ENCODE assay signal across 34 cellular contexts in the genomic region with DNA sequence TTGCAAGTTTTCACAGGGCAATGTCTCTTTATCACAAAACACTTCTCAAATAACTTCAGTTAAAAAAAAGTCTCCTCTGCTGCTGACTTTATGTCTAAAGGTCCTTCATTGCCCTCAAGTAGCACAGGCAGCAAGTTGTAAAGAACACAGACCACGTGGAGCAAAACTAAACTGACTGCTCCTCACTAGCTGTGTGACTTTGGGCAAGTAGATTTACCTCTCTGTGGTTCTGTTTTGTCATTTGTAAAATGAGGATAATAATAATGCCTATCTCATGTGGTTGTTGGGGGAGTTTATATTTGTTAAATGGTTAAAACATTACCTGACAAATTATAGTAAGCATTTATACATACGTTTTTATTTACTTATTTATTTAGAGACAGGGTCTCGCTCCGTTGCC.
"Had no signal": no experiment of that assay in that cellular context is flagged by ENCODE, and none has a peak within 500 bp of the region (broad histone marks: within the 10 kb centered on the region; RNA-seq: fewer than 3 reads in every experiment).

No MANE protein-coding gene starts in this region.

- ATAC-seq: activated CD4-positive, CD25-positive, alpha-beta regulatory T cell treated with anti-CD3 and anti-CD28 coated beads, Interleukin-2, amount 50 U/mL, for 24 hours; activated CD8-positive, alpha-beta T cell treated with anti-CD3 and anti-CD28 coated beads for 36 hours; activated naive CD8-positive, alpha-beta T cell treated with anti-CD3 and anti-CD28 coated beads, Interleukin-2, amount 50 U/mL, for 24 hours; activated T-cell treated with anti-CD3 and anti-CD28 coated beads, Interleukin-2, amount 50 U/mL, for 4 hours; activated T-helper 17 cell treated with anti-CD3 and anti-CD28 coated beads, Interleukin-2, amount 50 U/mL, for 72 hours; body of pancreas; gastroesophageal sphincter; T-helper 17 cell had no signal

- H3K27me3 ChIP-seq: adrenal gland, body of pancreas, breast epithelium, cardiac muscle cell, colonic mucosa, esophagus squamous epithelium, gastroesophageal sphincter had no signal

- H3K4me1 ChIP-seq: colonic mucosa had no signal

- H3K9me3 ChIP-seq: adrenal gland, body of pancreas, breast epithelium, colonic mucosa, esophagus squamous epithelium, gastroesophageal sphincter had no signal

- DNase-seq: activated B cell treated with CpG ODN at 0.5 μM for 24 hours; activated CD4-positive, alpha-beta T cell treated with anti-CD3 and anti-CD28 coated beads for 48 hours; activated CD4-positive, alpha-beta T cell treated with anti-CD3 and anti-CD28 coated beads, Interleukin-2, amount 50 U/mL, for 1 hour; activated CD4-positive, alpha-beta T cell treated with anti-CD3 and anti-CD28 coated beads, Interleukin-2, amount 50 U/mL, for 48 hours; activated CD8-positive, alpha-beta memory T cell treated with anti-CD3 and anti-CD28 coated beads for 24 hours; activated CD8-positive, alpha-beta T cell treated with anti-CD3 and anti-CD28 coated beads for 36 hours; activated effector memory CD4-positive, alpha-beta T cell treated with Interleukin-2 at 50 U/mL for 16 hours; activated gamma-delta T cell treated with Interleukin-2 at 50 U/mL for 16 hours; activated naive CD4-positive, alpha-beta T cell treated with Interleukin-2 at 50 U/mL for 16 hours; activated naive CD8-positive, alpha-beta T cell treated with anti-CD3 and anti-CD28 coated beads for 36 hours; activated naive CD8-positive, alpha-beta T cell treated with anti-CD3 and anti-CD28 coated beads, Interleukin-2, amount 50 U/mL, for 24 hours; activated T-cell treated with anti-CD3 and anti-CD28 coated beads, Interleukin-2, amount 50 U/mL, for 4 hours; adrenal gland; amygdala; aorta; body of pancreas; central memory CD4-positive, alpha-beta T cell; cerebellar nuclear complex; colonic mucosa; effector CD8-positive, alpha-beta T cell; esophagus squamous epithelium; foreskin melanocyte; head of caudate nucleus; T-helper 17 cell; T1000; WERI-Rb-1 had no signal

- H3K36me3 Mint-ChIP-seq: activated naive CD4-positive, alpha-beta T cell treated with anti-CD3 and anti-CD28 coated beads, Interleukin-2, amount 50 U/mL, for 24 hours; activated naive CD8-positive, alpha-beta T cell treated with anti-CD3 and anti-CD28 coated beads for 36 hours had no signal

- H3K9me3 Mint-ChIP-seq: activated B cell treated with CpG ODN at 0.5 μM for 24 hours; activated CD8-positive, alpha-beta T cell treated with anti-CD3 and anti-CD28 coated beads for 36 hours; activated naive CD4-positive, alpha-beta T cell treated with anti-CD3 and anti-CD28 coated beads, Interleukin-2, amount 50 U/mL, for 24 hours; activated naive CD8-positive, alpha-beta T cell treated with anti-CD3 and anti-CD28 coated beads for 36 hours; activated naive CD8-positive, alpha-beta T cell treated with anti-CD3 and anti-CD28 coated beads, Interleukin-2, amount 50 U/mL, for 24 hours; activated T-cell treated with anti-CD3 and anti-CD28 coated beads, Interleukin-2, amount 50 U/mL, for 4 hours; activated T-helper 17 cell treated with anti-CD3 and anti-CD28 coated beads, Interleukin-2, amount 50 U/mL, for 72 hours; T-helper 2 cell treated with Interferon-gamma antibody and Interleukin-4, amounts not matched to agents 5 μg/mL and 100 μg/mL, for 36 hours had no signal

- H3K27ac Mint-ChIP-seq: activated B cell treated with CpG ODN at 0.5 μM for 24 hours; activated CD8-positive, alpha-beta T cell treated with anti-CD3 and anti-CD28 coated beads for 36 hours; activated naive CD4-positive, alpha-beta T cell treated with anti-CD3 and anti-CD28 coated beads, Interleukin-2, amount 50 U/mL, for 24 hours; activated naive CD8-positive, alpha-beta T cell treated with anti-CD3 and anti-CD28 coated beads for 36 hours; activated naive CD8-positive, alpha-beta T cell treated with anti-CD3 and anti-CD28 coated beads, Interleukin-2, amount 50 U/mL, for 24 hours; activated T-helper 17 cell treated with anti-CD3 and anti-CD28 coated beads, Interleukin-2, amount 50 U/mL, for 72 hours; T-helper 2 cell treated with Interferon-gamma antibody and Interleukin-4, amounts not matched to agents 5 μg/mL and 100 μg/mL, for 36 hours had no signal

- H3K27ac ChIP-seq: adrenal gland, body of pancreas, breast epithelium, cardiac muscle cell, colonic mucosa, epithelial cell of prostate, esophagus squamous epithelium, gastroesophageal sphincter, WERI-Rb-1 had no signal

- H3K4me1 Mint-ChIP-seq: activated B cell treated with CpG ODN at 0.5 μM for 24 hours; activated naive CD8-positive, alpha-beta T cell treated with anti-CD3 and anti-CD28 coated beads, Interleukin-2, amount 50 U/mL, for 24 hours; activated T-helper 17 cell treated with anti-CD3 and anti-CD28 coated beads, Interleukin-2, amount 50 U/mL, for 72 hours had no signal

- H3K27me3 Mint-ChIP-seq: activated B cell treated with CpG ODN at 0.5 μM for 24 hours; activated CD8-positive, alpha-beta T cell treated with anti-CD3 and anti-CD28 coated beads for 36 hours; activated naive CD4-positive, alpha-beta T cell treated with anti-CD3 and anti-CD28 coated beads, Interleukin-2, amount 50 U/mL, for 24 hours; activated naive CD8-positive, alpha-beta T cell treated with anti-CD3 and anti-CD28 coated beads for 36 hours; activated naive CD8-positive, alpha-beta T cell treated with anti-CD3 and anti-CD28 coated beads, Interleukin-2, amount 50 U/mL, for 24 hours had no signal

- H3K4me3 ChIP-seq: adrenal gland, body of pancreas, breast epithelium, cardiac muscle cell, colonic mucosa, esophagus squamous epithelium, gastroesophageal sphincter had no signal

- H3K4me3 Mint-ChIP-seq: activated B cell treated with CpG ODN at 0.5 μM for 24 hours; activated CD8-positive, alpha-beta T cell treated with anti-CD3 and anti-CD28 coated beads for 36 hours; activated naive CD4-positive, alpha-beta T cell treated with anti-CD3 and anti-CD28 coated beads, Interleukin-2, amount 50 U/mL, for 24 hours; activated naive CD8-positive, alpha-beta T cell treated with anti-CD3 and anti-CD28 coated beads for 36 hours; activated naive CD8-positive, alpha-beta T cell treated with anti-CD3 and anti-CD28 coated beads, Interleukin-2, amount 50 U/mL, for 24 hours; activated T-cell treated with anti-CD3 and anti-CD28 coated beads, Interleukin-2, amount 50 U/mL, for 4 hours; activated T-helper 17 cell treated with anti-CD3 and anti-CD28 coated beads, Interleukin-2, amount 50 U/mL, for 72 hours; T-helper 17 cell; T-helper 2 cell treated with Interferon-gamma antibody and Interleukin-4, amounts not matched to agents 5 μg/mL and 100 μg/mL, for 36 hours had no signal

- H3K36me3 ChIP-seq: adrenal gland, breast epithelium, cardiac muscle cell, colonic mucosa, esophagus squamous epithelium, gastroesophageal sphincter, WERI-Rb-1 had no signal
